ENCODE assay signal across 9 cellular contexts in the genomic region with DNA sequence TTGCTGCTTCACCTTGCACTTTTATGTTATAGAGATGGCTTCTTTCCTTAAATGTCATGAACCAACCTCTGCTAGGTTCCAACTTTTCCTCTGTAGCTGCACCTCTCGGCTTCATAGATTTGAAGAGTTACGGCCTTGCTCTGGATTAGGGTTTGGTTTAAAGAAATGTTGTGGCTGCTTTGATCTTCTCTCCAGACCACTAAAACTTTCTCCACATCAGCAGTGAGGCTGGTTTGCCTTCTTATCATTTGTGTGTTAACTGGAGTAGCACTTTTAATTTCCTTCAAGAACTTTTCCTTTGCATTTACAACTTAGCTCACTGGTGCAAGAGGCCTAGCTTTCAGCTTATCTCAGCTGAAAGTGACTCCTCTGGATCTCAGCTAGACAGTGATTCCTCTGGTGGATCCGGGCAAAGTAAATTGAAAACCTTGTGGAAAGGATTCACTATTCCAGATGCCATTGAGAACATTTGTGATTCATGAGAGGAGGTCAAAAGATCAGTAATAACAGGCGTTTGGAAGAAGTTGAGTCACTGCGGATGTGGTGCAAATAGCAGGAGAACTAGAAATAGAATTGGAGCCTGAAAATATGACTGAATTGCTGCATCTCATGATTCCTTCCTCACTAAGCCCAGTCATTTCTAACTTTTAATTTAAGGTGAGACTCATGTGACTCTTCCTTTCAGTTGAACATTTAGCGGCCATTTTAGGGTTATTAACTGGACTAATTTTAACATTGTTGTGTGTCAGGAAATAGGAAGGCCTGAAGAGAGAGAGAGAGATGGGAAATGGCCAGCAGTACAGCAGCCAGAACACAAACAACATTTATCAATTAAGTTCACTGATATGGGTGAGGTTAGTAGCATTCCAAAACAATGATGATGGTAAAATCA. TPM values are rescaled to one million over a fixed set of nuclear protein-coding genes. Genes with fewer than 3 reads are reported as not detected.
DNase-seq lines count a peak whose midpoint lies in the region; ATAC-seq and TF ChIP-seq lines count a peak whose summit lies in the region.
"Had no signal": no experiment of that assay in that cellular context is flagged by ENCODE, and none has a peak within 500 bp of the region (broad histone marks: within the 10 kb centered on the region; RNA-seq: fewer than 3 reads in every experiment).

No MANE protein-coding gene starts in this region.

- no peak overlapping the region for H3K27ac ChIP-seq in CD4-positive, alpha-beta T cell (ENCODE audit: low read depth, low read length)
- H3K27ac ChIP-seq: HL-60 had no signal

- H3K27me3 ChIP-seq in CD4-positive, alpha-beta T cell (ENCODE audit: control insufficient read depth, insufficient read depth, low read length): no peaks in the 10 kb centered on the region

- peak; percentile 17 for ATAC-seq in CD4-positive, alpha-beta T cell (ENCODE audit: poor library complexity)

- no peak for DNase-seq in CD4-positive, alpha-beta T cell
- DNase-seq in GM20000 (ENCODE audit: low spot score) (peak; percentile 12), HT-29 (ENCODE audit: low spot score) (peak; percentile 55), cardiac fibroblast (ENCODE audit: low read depth in 2 of 2) (peak; percentile 88 to 96), skeletal muscle cell (ENCODE audit: low read depth) (peak; percentile 92), SKM-1 (lab: John Stamatoyannopoulos, UW; ENCODE audit: unreplicated experiment) (no peak), endothelial cell (ENCODE audit: low spot score) (no peak), retina (no peak)

- H3K4me3 ChIP-seq in cardiac fibroblast (replicated peaks in 1 of 2; ENCODE audit: low read depth in 2 of 2, low read length in 2 of 2) (no peak overlapping the region), skeletal muscle cell (ENCODE audit: low read depth, low read length) (no peak overlapping the region)

- H3K9me3 ChIP-seq in CD4-positive, alpha-beta T cell (ENCODE audit: control insufficient read depth, low read length): no peaks in the 10 kb centered on the region

- POLR2A ChIA-PET in CD4-positive, alpha-beta T cell (lab: Charles Lee): no interaction called here

- no peaks in the 10 kb centered on the region for H3K9me3 Mint-ChIP-seq in CD4-positive, alpha-beta T cell
- no peaks in the 10 kb centered on the region for H3K9me3 Mint-ChIP-seq in endothelial cell (ENCODE audit: unreplicated experiment)

- CTCF ChIA-PET in CD4-positive, alpha-beta T cell (lab: Charles Lee): interaction anchor here (0.8 to 1.5 kb wide), 2 partner anchors 9 to 18 kb away, joined by 3 to 4 read pairs; no protein-coding TSS in a partner anchor

- TF ChIP-seq CTCF in CD4-positive, alpha-beta T cell (IDR thresholded peaks at IDR 0.05): no peak
- TF ChIP-seq CTCF in GM20000 (IDR thresholded peaks at IDR 0.05; ENCODE audit: extremely low read depth, missing control alignments) (no peak), cardiac fibroblast (IDR thresholded peaks at IDR 0.05; ENCODE audit: low read depth, low read length) (no peak), endothelial cell (IDR thresholded peaks at IDR 0.05; ENCODE audit: unreplicated experiment) (no peak)

- no peak overlapping the region for H3K27ac Mint-ChIP-seq in CD4-positive, alpha-beta T cell
- H3K27ac Mint-ChIP-seq in endothelial cell (ENCODE audit: unreplicated experiment): no peak overlapping the region

- peaks cover 10% of the 10 kb centered on the region for H3K4me1 Mint-ChIP-seq in CD4-positive, alpha-beta T cell (ENCODE audit: low read depth)
- no peaks in the 10 kb centered on the region for H3K4me1 Mint-ChIP-seq in endothelial cell (ENCODE audit: unreplicated experiment)

- H3K36me3 Mint-ChIP-seq in CD4-positive, alpha-beta T cell (ENCODE audit: low read depth): no peaks in the 10 kb centered on the region
- no peaks in the 10 kb centered on the region for H3K36me3 Mint-ChIP-seq in endothelial cell (ENCODE audit: low read depth, unreplicated experiment)

- H3K4me3 Mint-ChIP-seq in CD4-positive, alpha-beta T cell: no peak overlapping the region
- no peak overlapping the region for H3K4me3 Mint-ChIP-seq in endothelial cell (ENCODE audit: unreplicated experiment)

- intact Hi-C loops in CD4-positive, alpha-beta T cell (cut with DNase I, micrococcal nuclease): loop anchor here in 1 of 2 experiments (5.0 kb wide), 1 partner anchor 32 kb away; no protein-coding TSS in a partner anchor

- H3K27me3 Mint-ChIP-seq in CD4-positive, alpha-beta T cell: no peaks in the 10 kb centered on the region
- H3K27me3 Mint-ChIP-seq in endothelial cell (ENCODE audit: unreplicated experiment): no peaks in the 10 kb centered on the region

RNA-seq across cellular contexts. Expression of a gene that starts 16.2 kb away (rescaled TPM):
- 100 to 1,000 TPM; 428 to 429 TPM for total RNA-seq in CD4-positive, alpha-beta T cell
- not detected in 2 replicates for total RNA-seq in HT-29 (2014; rRNA removed; shearing (Covaris generic))
- total RNA-seq in endothelial cell (ENCODE audit: unreplicated experiment): not detected

Comparison
In these comparisons a context has a peak if more than half of its experiments do, and no peak if none do; other contexts are left out.
1. DNase-seq: peak in GM20000 (single experiment), HT-29 (single experiment), cardiac fibroblast (2 of 2) and skeletal muscle cell (single experiment); none in CD4-positive, alpha-beta T cell (0 of 10), SKM-1 (single experiment), endothelial cell (single experiment) and retina (single experiment).
2. RNA of a gene that starts 16.2 kb away (total RNA-seq): 428 to 429 TPM in CD4-positive, alpha-beta T cell; not detected in HT-29 and not detected in endothelial cell (single experiment); every median in the first group is over 100 times any median in the second.